Comparison of ENCODE assay signal across 8 cellular contexts in genomic region chr6:46129301-46129633, GRCh38. TPM values are rescaled to one million over a fixed set of nuclear protein-coding genes. Genes with fewer than 3 reads are reported as not detected.
DNase-seq lines count a peak whose midpoint lies in the region; ATAC-seq and TF ChIP-seq lines count a peak whose summit lies in the region.

No MANE protein-coding gene starts in this region.

- H3K36me3 ChIP-seq in Panc1 (ENCODE audit: control insufficient read depth, insufficient read depth, low read length) (no peaks in the 10 kb centered on the region; the same call in 1 of the 2 replicates), sigmoid colon (no peaks in the 10 kb centered on the region)

- WGBS in sigmoid colon, 2 donors: 2 to 3% methylated on average over 9 of the region's 9 CpGs

- H3K4me3 ChIP-seq in Panc1 (ENCODE audit: low read depth in 2 of 2, low read length in 2 of 2) (peak overlapping the region; percentile 65 to 76), fibroblast of villous mesenchyme (ENCODE audit: low read depth, low read length) (peak overlapping the region; percentile 21), sigmoid colon (peak overlapping the region; percentile 65 to 90 (median 76))

- H3K9me3 ChIP-seq in Panc1 (ENCODE audit: control insufficient read depth, insufficient read depth, low read depth, low read length): no peaks in the 10 kb centered on the region
- H3K9me3 ChIP-seq in sigmoid colon: no peaks in the 10 kb centered on the region

- TF ChIP-seq POLR2A in sigmoid colon (IDR thresholded peaks at IDR 0.05): no peak

- peak; percentile 7 for ATAC-seq in GM18867 (IDR thresholded peaks at IDR 0.05; ENCODE audit: unreplicated experiment)
- peak; percentile 1 for ATAC-seq in HG02588 (IDR thresholded peaks at IDR 0.05; ENCODE audit: unreplicated experiment)
- ATAC-seq in Panc1: 0 out of 2 replicates have a peak, but pooled peaks have one; percentile 3
- ATAC-seq in HG02970 (IDR thresholded peaks at IDR 0.05; ENCODE audit: low FRiP score, unreplicated experiment): no peak

- H3K27ac ChIP-seq in Panc1 (ENCODE audit: low read length) (peak overlapping the region; percentile 48; the same call in 1 of the 2 replicates), sigmoid colon (peak overlapping the region; percentile 74 to 87 (median 77))

- TF ChIP-seq CTCF in Panc1 (IDR thresholded peaks at IDR 0.05) (no peak), fibroblast of villous mesenchyme (IDR thresholded peaks at IDR 0.05; ENCODE audit: insufficient read depth, low read depth, low read length) (no peak), sigmoid colon (IDR thresholded peaks at IDR 0.05) (no peak), GM20000 (IDR thresholded peaks at IDR 0.05; ENCODE audit: extremely low read depth, missing control alignments) (no peak)

- TF ChIP-seq EP300 in sigmoid colon (IDR thresholded peaks at IDR 0.05): no peak

- POLR2A ChIA-PET in Panc1 (lab: Charles Lee): no interaction called here

- intact Hi-C loops in Panc1 (cut with micrococcal nuclease; ENCODE audit: unreplicated experiment) (no loop called here), sigmoid colon (cut with DNase I) (no loop called here)

- no TSS peak for BruUV-seq in Panc1 (replicated peaks; lab: Mats Ljungman, UMichigan)

- H3K4me1 ChIP-seq in Panc1 (ENCODE audit: control insufficient read depth, insufficient read depth, low read length) (peaks cover 3% of the 10 kb centered on the region; the same call in 1 of the 2 replicates), sigmoid colon (peaks cover 0 to 28% (median 21%) of the 10 kb centered on the region in 4 donors)

- CTCF ChIA-PET in Panc1 (lab: Charles Lee): interaction anchor here (0.7 kb wide), 1 partner anchor 278 kb away, joined by 5 read pairs; no protein-coding TSS in a partner anchor

- in situ Hi-C loops in Panc1 (cut with HindIII; ENCODE audit: low pct_unique_long_range_greater_than_20kb, low sequenced_read_pairs): no loop called here

- DNase-seq in Panc1 (ENCODE audit: low read depth, low spot score) (no peak), fibroblast of villous mesenchyme (ENCODE audit: low read depth) (no peak), sigmoid colon (no peak), GM20000 (ENCODE audit: low spot score) (no peak), dermis blood vessel endothelial cell (no peak)

- H3K27me3 ChIP-seq in Panc1 (ENCODE audit: control insufficient read depth, insufficient read depth, low read length) (peaks cover 3% of the 10 kb centered on the region; the same call in 1 of the 2 replicates), sigmoid colon (no peaks in the 10 kb centered on the region)

RNA-seq across cellular contexts. Expression of gene ENPP4, which starts 0.5 kb away (rescaled TPM):
- 5.4 TPM for total RNA-seq in Panc1 (2021; ENCODE audit: unreplicated experiment)
- 2.2 TPM for polyA plus RNA-seq in Panc1 (2012; ENCODE audit: insufficient read length)
- 0.32 and 2.2 TPM in 2 replicates for total RNA-seq in fibroblast of villous mesenchyme
- 10 to 100 TPM; 16.2 to 19.1 (median 16.4) TPM for total RNA-seq in sigmoid colon
- polyA plus RNA-seq in sigmoid colon: 1 to 10 TPM; 3.0 to 8.6 (median 5.1) TPM
- total RNA-seq in dermis blood vessel endothelial cell: 4.9 and 6.9 TPM in 2 replicates

RNA-seq across cellular contexts. Expression of gene ENPP5, which starts 41.5 kb away (rescaled TPM):
- total RNA-seq in Panc1 (2021; ENCODE audit: unreplicated experiment) (not detected), fibroblast of villous mesenchyme (0.32 and 0.43 TPM in 2 replicates), sigmoid colon (under 1 TPM; 0.14 to 0.71 (median 0.52) TPM), dermis blood vessel endothelial cell (0.17 TPM in 1 of 2 replicates, not detected in the other)
- not detected for polyA plus RNA-seq in Panc1 (2012; ENCODE audit: insufficient read length)
- 1 to 10 TPM in 1 of 3 donors, under 1 TPM in 2; 0.60 to 1.7 (median 0.69) TPM for polyA plus RNA-seq in sigmoid colon

Comparison
In these comparisons a context has a peak if more than half of its experiments do, and no peak if none do; other contexts are left out.
1. H3K4me3 ChIP-seq: peak in every context shown above with its lines; median percentile 76 in sigmoid colon; 70 in Panc1; 21 in fibroblast of villous mesenchyme.